11 cellular contexts compared by ENCODE assay signal in genomic region chr1:1217621-1218523, GRCh38. TPM values are rescaled to one million over a fixed set of nuclear protein-coding genes. Genes with fewer than 3 reads are reported as not detected.
DNase-seq lines count a peak whose midpoint lies in the region; ATAC-seq lines count a peak whose summit lies in the region.
"Had no signal": no experiment of that assay in that cellular context is flagged by ENCODE, and none has a peak within 500 bp of the region (broad histone marks: within the 10 kb centered on the region; RNA-seq: fewer than 3 reads in every experiment).

No MANE protein-coding gene starts in this region.

- no peaks in the 10 kb centered on the region for H3K9me3 Mint-ChIP-seq in activated T-cell treated with anti-CD3 and anti-CD28 coated beads, Interleukin-2, amount 50 U/mL, for 24 hours

- peak; percentile 75 for DNase-seq in A172 (ENCODE audit: low spot score)
- peak; percentile 78 for DNase-seq in G401 (ENCODE audit: low spot score)
- peak; percentile 68 for DNase-seq in activated T-cell treated with anti-CD3 and anti-CD28 coated beads, Interleukin-2, amount 50 U/mL, for 24 hours
- DNase-seq in glomerular visceral epithelial cell (ENCODE audit: extremely low spot score) = peak; percentile 26
- DNase-seq in dedifferentiated amniotic fluid mesenchymal stem cell (ENCODE audit: extremely low spot score) = no peak
- no peak for DNase-seq in NCI-H128 (lab: John Stamatoyannopoulos, UW; ENCODE audit: unreplicated experiment)
- no peak for DNase-seq in AML-193 (lab: John Stamatoyannopoulos, UW)
- DNase-seq: activated CD8-positive, alpha-beta memory T cell treated with anti-CD3 and anti-CD28 coated beads for 24 hours; NCI-H345; SHP77 treated with DMSO at 0.1 percent for 48 hours had no signal

- H3K4me3 Mint-ChIP-seq in activated T-cell treated with anti-CD3 and anti-CD28 coated beads, Interleukin-2, amount 50 U/mL, for 24 hours = peak overlapping the region; percentile 64

- H3K27me3 Mint-ChIP-seq in activated T-cell treated with anti-CD3 and anti-CD28 coated beads, Interleukin-2, amount 50 U/mL, for 24 hours = no peaks in the 10 kb centered on the region

- H3K27ac Mint-ChIP-seq in activated T-cell treated with anti-CD3 and anti-CD28 coated beads, Interleukin-2, amount 50 U/mL, for 24 hours = peak overlapping the region; percentile 87

- H3K36me3 Mint-ChIP-seq in activated T-cell treated with anti-CD3 and anti-CD28 coated beads, Interleukin-2, amount 50 U/mL, for 24 hours (ENCODE audit: low read depth) = peaks cover 61% of the 10 kb centered on the region

- H3K4me1 Mint-ChIP-seq in activated T-cell treated with anti-CD3 and anti-CD28 coated beads, Interleukin-2, amount 50 U/mL, for 24 hours (ENCODE audit: low read depth) = peaks cover 55% of the 10 kb centered on the region

- ATAC-seq in GM21717 (IDR thresholded peaks at IDR 0.05; ENCODE audit: unreplicated experiment) = no peak

- in situ Hi-C loops in G401 (cut with HindIII; ENCODE audit: low sequenced_read_pairs) = no loop called here

RNA-seq across cellular contexts. Expression of gene TNFRSF4, which starts 3.9 kb away (rescaled TPM):
- not detected in 2 replicates for total RNA-seq in A172 (2014; rRNA removed; shearing (Covaris generic))
- not detected in 2 replicates for total RNA-seq in G401 (2014; rRNA removed; shearing (Covaris generic))

RNA-seq across cellular contexts. Expression of gene TNFRSF18, which starts 11.5 kb away (rescaled TPM):
- not detected in 2 replicates for total RNA-seq in A172 (2014; rRNA removed; shearing (Covaris generic))
- 1.2 TPM in 1 of 2 replicates, not detected in the other for total RNA-seq in G401 (2014; rRNA removed; shearing (Covaris generic))

RNA-seq across cellular contexts. Expression of gene SDF4, which starts 13.9 kb away (rescaled TPM):
- total RNA-seq in A172 (2014; rRNA removed; shearing (Covaris generic)) = 93.4 and 109 TPM in 2 replicates
- 92.4 and 99.1 TPM in 2 replicates for total RNA-seq in G401 (2014; rRNA removed; shearing (Covaris generic))

RNA-seq across cellular contexts. Expression of gene B3GALT6, which starts 14.2 kb away (rescaled TPM):
- 30.7 and 38.8 TPM in 2 replicates for total RNA-seq in A172 (2014; rRNA removed; shearing (Covaris generic))
- 38.4 and 44.3 TPM in 2 replicates for total RNA-seq in G401 (2014; rRNA removed; shearing (Covaris generic))

RNA-seq across cellular contexts. Expression of gene C1QTNF12, which starts 28.6 kb away (rescaled TPM):
- total RNA-seq in A172 (2014; rRNA removed; shearing (Covaris generic)) = not detected in 2 replicates
- total RNA-seq in G401 (2014; rRNA removed; shearing (Covaris generic)) = 5.1 and 13.3 TPM in 2 replicates

Comparison
In these comparisons a context has a peak if more than half of its experiments do, and no peak if none do; other contexts are left out.
1. DNase-seq: peak in A172 (single experiment), G401 (single experiment), activated T-cell treated with anti-CD3 and anti-CD28 coated beads, Interleukin-2, amount 50 U/mL, for 24 hours (single experiment) and glomerular visceral epithelial cell (single experiment); none in dedifferentiated amniotic fluid mesenchymal stem cell (single experiment), NCI-H128 (single experiment) and AML-193 (0 of 2).